Comparison of ENCODE assay signal across 8 cellular contexts in genomic region chr4:97987019-97987648, GRCh38.
DNase-seq lines count a peak whose midpoint lies in the region; ATAC-seq and TF ChIP-seq lines count a peak whose summit lies in the region.

No MANE protein-coding gene starts in this region.

- CTCF ChIA-PET in activated naive CD4-positive, alpha-beta T cell treated with anti-CD3 and anti-CD28 coated beads for 36 hours (lab: Charles Lee): interaction anchor here (0.8 kb wide), 1 partner anchor 13 kb away, joined by 3 read pairs; no protein-coding TSS in a partner anchor

- H3K4me1 ChIP-seq in osteoblast (ENCODE audit: insufficient read depth, low read length): no peaks in the 10 kb centered on the region

- no peaks in the 10 kb centered on the region for H3K4me1 Mint-ChIP-seq in activated T-cell treated with anti-CD3 and anti-CD28 coated beads, Interleukin-2, amount 50 U/mL, for 72 hours (ENCODE audit: low read depth)
- no peaks in the 10 kb centered on the region for H3K4me1 Mint-ChIP-seq in activated naive CD4-positive, alpha-beta T cell treated with anti-CD3 and anti-CD28 coated beads for 36 hours (ENCODE audit: low read depth)

- H3K27ac ChIP-seq in osteoblast (ENCODE audit: low read depth, low read length): no peak overlapping the region

- no peaks in the 10 kb centered on the region for H3K79me2 ChIP-seq in osteoblast (ENCODE audit: insufficient read depth, low read length)

- peak; percentile 23 for TF ChIP-seq CTCF in osteoblast (IDR thresholded peaks at IDR 0.05; ENCODE audit: extremely low read depth, low read depth, low read length)

- H3K4me3 Mint-ChIP-seq in activated T-cell treated with anti-CD3 and anti-CD28 coated beads, Interleukin-2, amount 50 U/mL, for 72 hours: no peak overlapping the region
- no peak overlapping the region for H3K4me3 Mint-ChIP-seq in activated naive CD4-positive, alpha-beta T cell treated with anti-CD3 and anti-CD28 coated beads for 36 hours

- H3K27ac Mint-ChIP-seq in activated T-cell treated with anti-CD3 and anti-CD28 coated beads, Interleukin-2, amount 50 U/mL, for 72 hours: no peak overlapping the region
- no peak overlapping the region for H3K27ac Mint-ChIP-seq in activated naive CD4-positive, alpha-beta T cell treated with anti-CD3 and anti-CD28 coated beads for 36 hours

- H3K36me3 Mint-ChIP-seq in activated T-cell treated with anti-CD3 and anti-CD28 coated beads, Interleukin-2, amount 50 U/mL, for 72 hours (ENCODE audit: insufficient read depth in 2 of 2): no peaks in the 10 kb centered on the region
- no peaks in the 10 kb centered on the region for H3K36me3 Mint-ChIP-seq in activated naive CD4-positive, alpha-beta T cell treated with anti-CD3 and anti-CD28 coated beads for 36 hours (ENCODE audit: low read depth)

- no peaks in the 10 kb centered on the region for H3K27me3 ChIP-seq in osteoblast (ENCODE audit: insufficient read depth, low read length)

- H4K20me1 ChIP-seq in osteoblast (ENCODE audit: insufficient read depth, low read length): no peaks in the 10 kb centered on the region

- no peaks in the 10 kb centered on the region for H3K36me3 ChIP-seq in osteoblast (ENCODE audit: insufficient read depth, low read length)

- ATAC-seq in GM18867 (IDR thresholded peaks at IDR 0.05; ENCODE audit: unreplicated experiment): peak; percentile 55
- no peak for ATAC-seq in activated T-cell treated with anti-CD3 and anti-CD28 coated beads, Interleukin-2, amount 50 U/mL, for 72 hours (replicated peaks in 1 of 2)
- no peak for ATAC-seq in GM19328 (IDR thresholded peaks at IDR 0.05; ENCODE audit: unreplicated experiment)

- no peak overlapping the region for H3K4me3 ChIP-seq in osteoblast (ENCODE audit: insufficient read depth, low read length)

- intact Hi-C loops in activated naive CD4-positive, alpha-beta T cell treated with anti-CD3 and anti-CD28 coated beads for 36 hours (cut with micrococcal nuclease): no loop called here

- no peak overlapping the region for H3K4me2 ChIP-seq in osteoblast (ENCODE audit: insufficient read depth, low read length)

- no peaks in the 10 kb centered on the region for H3K27me3 Mint-ChIP-seq in activated T-cell treated with anti-CD3 and anti-CD28 coated beads, Interleukin-2, amount 50 U/mL, for 72 hours (ENCODE audit: low read depth)
- H3K27me3 Mint-ChIP-seq in activated naive CD4-positive, alpha-beta T cell treated with anti-CD3 and anti-CD28 coated beads for 36 hours (ENCODE audit: low read depth): no peaks in the 10 kb centered on the region

- no peak overlapping the region for H2AFZ ChIP-seq in osteoblast (ENCODE audit: low read length)

- no peaks in the 10 kb centered on the region for H3K9me3 ChIP-seq in osteoblast (ENCODE audit: low read depth, low read length)

- no peaks in the 10 kb centered on the region for H3K9me3 Mint-ChIP-seq in activated T-cell treated with anti-CD3 and anti-CD28 coated beads, Interleukin-2, amount 50 U/mL, for 72 hours
- peaks cover 4% of the 10 kb centered on the region for H3K9me3 Mint-ChIP-seq in activated naive CD4-positive, alpha-beta T cell treated with anti-CD3 and anti-CD28 coated beads for 36 hours

- DNase-seq in NCI-H2227 treated with DMSO at 0.1 percent for 48 hours (lab: John Stamatoyannopoulos, UW): peak; percentile 38
- peak; percentile 41 for DNase-seq in cerebellar cortex (ENCODE audit: low spot score)
- DNase-seq in osteoblast (ENCODE audit: insufficient read length, low spot score, missing footprints): no peak
- DNase-seq in activated T-cell treated with anti-CD3 and anti-CD28 coated beads, Interleukin-2, amount 50 U/mL, for 72 hours: no peak
- DNase-seq in activated naive CD4-positive, alpha-beta T cell treated with anti-CD3 and anti-CD28 coated beads for 36 hours: no peak
- no peak for DNase-seq in cerebellar nuclear complex (lab: John Stamatoyannopoulos, UW)

Comparison
In these comparisons a context has a peak if more than half of its experiments do, and no peak if none do; other contexts are left out.
1. DNase-seq: peak in NCI-H2227 treated with DMSO at 0.1 percent for 48 hours (single experiment) and cerebellar cortex (single experiment); none in osteoblast (single experiment), activated T-cell treated with anti-CD3 and anti-CD28 coated beads, Interleukin-2, amount 50 U/mL, for 72 hours (0 of 2), activated naive CD4-positive, alpha-beta T cell treated with anti-CD3 and anti-CD28 coated beads for 36 hours (single experiment) and cerebellar nuclear complex (0 of 2).